ENCODE assay signal across 1 cellular context in genomic region chr3:43784640-43785011, GRCh38.
TF ChIP-seq lines count a peak whose summit lies in the region.

No MANE protein-coding gene starts in this region.

TF ChIP-seq in GM23338, 12 proteins besides CTCF, POLR2A, EP300 and RAD21 (continued from another document):
- TF ChIP-seq ZNF462 (CRISPR knock-in tag; IDR thresholded peaks at IDR 0.05), result no peak
- TF ChIP-seq NANOG (IDR thresholded peaks at IDR 0.05; ENCODE audit: borderline replicate concordance), result no peak
- no peak for TF ChIP-seq CREB1 (CRISPR knock-in tag; IDR thresholded peaks at IDR 0.05; ENCODE audit: low read depth)
- TF ChIP-seq EZH2phosphoT487 (IDR thresholded peaks at IDR 0.05; ENCODE audit: unreplicated experiment), result no peak
- TF ChIP-seq STAT1 (IDR thresholded peaks at IDR 0.05; ENCODE audit: unreplicated experiment), result no peak
- no peak for TF ChIP-seq ETS1 (IDR thresholded peaks at IDR 0.05)
- TF ChIP-seq ZNF331 (CRISPR knock-in tag; IDR thresholded peaks at IDR 0.05; ENCODE audit: low read depth), result peak; percentile 43; the same call in 1 of the 2 replicates
- no peak for TF ChIP-seq ZNF114 (CRISPR knock-in tag; IDR thresholded peaks at IDR 0.05)
